Comparison of ENCODE assay signal across 1 cellular context in the genomic region with DNA sequence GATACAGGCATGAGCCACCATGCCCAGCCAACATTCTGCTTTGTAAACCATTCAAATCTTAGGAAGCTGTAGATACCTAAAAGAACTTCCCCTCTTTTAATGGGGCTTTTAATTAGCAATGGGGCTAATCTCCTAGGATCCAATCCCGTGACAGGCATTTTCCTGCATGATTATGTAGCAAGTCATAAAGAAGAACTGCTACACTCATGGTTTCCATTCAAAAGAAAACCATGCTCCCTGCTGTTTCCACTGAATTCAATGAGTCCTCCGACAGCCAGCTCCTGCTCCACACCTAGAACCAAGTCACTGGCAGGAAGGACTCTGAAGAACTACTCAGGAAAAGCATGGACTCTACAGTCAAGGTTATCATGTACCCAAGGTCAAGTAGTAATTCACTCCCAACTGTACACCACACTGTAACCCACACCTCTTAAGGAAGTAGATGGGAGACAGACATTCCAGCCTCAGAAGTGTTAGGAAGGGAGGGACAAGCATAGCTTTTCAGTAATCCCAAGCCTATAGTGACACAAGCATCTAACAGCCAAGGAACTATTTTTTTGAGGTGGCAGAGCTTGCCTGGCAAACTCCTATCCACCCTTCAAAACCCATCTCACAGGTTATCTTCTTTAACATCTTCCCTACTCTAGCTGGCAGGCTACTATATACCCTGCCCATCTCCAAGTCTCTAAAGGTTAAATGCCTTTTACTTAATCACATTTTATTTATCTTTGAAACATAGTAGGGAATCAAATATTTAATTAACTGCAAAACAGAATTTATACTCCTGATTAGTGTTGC.
TF ChIP-seq lines count a peak whose summit lies in the region.

No MANE protein-coding gene starts in this region.

TF ChIP-seq in Ishikawa, 13 proteins besides CTCF, POLR2A, EP300 and RAD21 (continued from another document):
- no peak for TF ChIP-seq CREB1 (IDR thresholded peaks at IDR 0.05; ENCODE audit: low read depth)
